ENCODE assay signal across 1 cellular context in genomic region chr19:29805026-29805925, GRCh38.
A peak's percentile ranks its signal among the peaks of the same experiment; 100 is the strongest.
TF ChIP-seq lines count a peak whose summit lies in the region.

No MANE protein-coding gene starts in this region.

TF ChIP-seq in HepG2, 621 proteins besides CTCF, POLR2A, EP300 and RAD21 (continues in another document):
- 0 out of 2 replicates have a peak, but pooled peaks have one; percentile 6 for TF ChIP-seq POGZ (CRISPR knock-in tag; IDR thresholded peaks at IDR 0.05)
- no peak for TF ChIP-seq ATF1 (CRISPR knock-in tag; IDR thresholded peaks at IDR 0.05)
- peak; percentile 31; the same call in 1 of the 2 replicates for TF ChIP-seq CEBPG (CRISPR knock-in tag; IDR thresholded peaks at IDR 0.05)
- no peak for TF ChIP-seq YY1 (IDR thresholded peaks at IDR 0.05; ENCODE audit: insufficient read depth, insufficient replicate concordance, low read depth, low read length)
- TF ChIP-seq, protein P1, sequence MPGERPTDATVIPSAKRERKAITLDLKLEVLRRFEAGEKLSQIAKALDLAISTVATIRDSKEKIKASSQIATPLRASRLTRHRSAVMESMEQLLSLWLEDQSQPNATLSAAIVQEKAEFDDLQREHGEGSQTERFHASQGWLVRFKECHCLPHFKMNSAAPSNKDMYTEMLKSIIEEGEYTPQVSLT (CRISPR knock-in tag; IDR thresholded peaks at IDR 0.05; ENCODE audit: borderline replicate concordance, low read depth) = no peak
- peak; percentile 53; the same call in 1 of the 2 replicates for TF ChIP-seq ZNF644 (CRISPR knock-in tag; IDR thresholded peaks at IDR 0.05; ENCODE audit: low read depth)
- TF ChIP-seq ATF4 (CRISPR knock-in tag; IDR thresholded peaks at IDR 0.05) = peak in 1 of 2 experiments; percentile 65; a peak in 1 of 4 replicates
- TF ChIP-seq HIC2 (CRISPR knock-in tag; IDR thresholded peaks at IDR 0.05; ENCODE audit: low read depth) = peak; percentile 86
- peak; percentile 10; the same call in 1 of the 2 replicates for TF ChIP-seq RXRB (CRISPR knock-in tag; IDR thresholded peaks at IDR 0.05; ENCODE audit: borderline replicate concordance)
- TF ChIP-seq ZNF589 (CRISPR knock-in tag; conservative IDR thresholded peaks at IDR 0.05) = no peak
- 0 out of 2 replicates have a peak, but pooled peaks have one; percentile 11 for TF ChIP-seq IRF2 (CRISPR knock-in tag; IDR thresholded peaks at IDR 0.05)
- TF ChIP-seq ARNTL (CRISPR knock-in tag; IDR thresholded peaks at IDR 0.05) = peak; percentile 80
- peak; percentile 31; the same call in 1 of the 3 replicates for TF ChIP-seq MXI1 (IDR thresholded peaks at IDR 0.05; ENCODE audit: borderline replicate concordance, low read depth, low read length)
- 0 out of 2 replicates have a peak, but pooled peaks have one; percentile 7 for TF ChIP-seq HOMEZ (CRISPR knock-in tag; IDR thresholded peaks at IDR 0.05; ENCODE audit: low read depth)
- peak; percentile 26; the same call in 1 of the 2 replicates for TF ChIP-seq BHLHE40 (IDR thresholded peaks at IDR 0.05; ENCODE audit: low read length)
- 0 out of 2 replicates have a peak, but pooled peaks have one; percentile 8 for TF ChIP-seq MLX (CRISPR knock-in tag; IDR thresholded peaks at IDR 0.05)
- TF ChIP-seq TFE3 (CRISPR knock-in tag; IDR thresholded peaks at IDR 0.05) = no peak
- TF ChIP-seq NR2F1 (CRISPR knock-in tag; IDR thresholded peaks at IDR 0.05) = peak in 1 of 2 experiments; percentile 5; a peak in 2 of 4 replicates
- TF ChIP-seq, protein P2, sequence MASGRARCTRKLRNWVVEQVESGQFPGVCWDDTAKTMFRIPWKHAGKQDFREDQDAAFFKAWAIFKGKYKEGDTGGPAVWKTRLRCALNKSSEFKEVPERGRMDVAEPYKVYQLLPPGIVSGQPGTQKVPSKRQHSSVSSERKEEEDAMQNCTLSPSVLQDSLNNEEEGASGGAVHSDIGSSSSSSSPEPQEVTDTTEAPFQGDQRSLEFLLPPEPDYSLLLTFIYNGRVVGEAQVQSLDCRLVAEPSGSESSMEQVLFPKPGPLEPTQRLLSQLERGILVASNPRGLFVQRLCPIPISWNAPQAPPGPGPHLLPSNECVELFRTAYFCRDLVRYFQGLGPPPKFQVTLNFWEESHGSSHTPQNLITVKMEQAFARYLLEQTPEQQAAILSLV (CRISPR knock-in tag; IDR thresholded peaks at IDR 0.05; ENCODE audit: borderline replicate concordance) = 0 out of 2 replicates have a peak, but pooled peaks have one; percentile 59
- TF ChIP-seq ZNF331 (CRISPR knock-in tag; IDR thresholded peaks at IDR 0.05) = 0 out of 2 replicates have a peak, but pooled peaks have one; percentile 6
- 0 out of 2 replicates have a peak, but pooled peaks have one; percentile 21 for TF ChIP-seq USF2 (IDR thresholded peaks at IDR 0.05; ENCODE audit: low read depth, low read length)
- TF ChIP-seq USF2 (CRISPR knock-in tag; IDR thresholded peaks at IDR 0.05; ENCODE audit: borderline replicate concordance) = no peak
- TF ChIP-seq FOXA1 (IDR thresholded peaks at IDR 0.05) = no peak
- 0 out of 2 replicates have a peak, but pooled peaks have one; percentile 9 for TF ChIP-seq FOXA1 (CRISPR knock-in tag; IDR thresholded peaks at IDR 0.05)
- no peak for TF ChIP-seq HES4 (CRISPR knock-in tag; IDR thresholded peaks at IDR 0.05; ENCODE audit: borderline replicate concordance)
- TF ChIP-seq MEF2D (CRISPR knock-in tag; IDR thresholded peaks at IDR 0.05) = no peak
- no peak for TF ChIP-seq HNF1A (IDR thresholded peaks at IDR 0.05; ENCODE audit: low read depth)
- no peak; the same call in 1 of the 2 replicates for TF ChIP-seq HNF1A (CRISPR knock-in tag; IDR thresholded peaks at IDR 0.05; ENCODE audit: borderline replicate concordance)
- no peak for TF ChIP-seq ZNF746 (CRISPR knock-in tag; IDR thresholded peaks at IDR 0.05)
- TF ChIP-seq ZBTB14 (CRISPR knock-in tag; IDR thresholded peaks at IDR 0.05) = no peak
- TF ChIP-seq, protein P3, sequence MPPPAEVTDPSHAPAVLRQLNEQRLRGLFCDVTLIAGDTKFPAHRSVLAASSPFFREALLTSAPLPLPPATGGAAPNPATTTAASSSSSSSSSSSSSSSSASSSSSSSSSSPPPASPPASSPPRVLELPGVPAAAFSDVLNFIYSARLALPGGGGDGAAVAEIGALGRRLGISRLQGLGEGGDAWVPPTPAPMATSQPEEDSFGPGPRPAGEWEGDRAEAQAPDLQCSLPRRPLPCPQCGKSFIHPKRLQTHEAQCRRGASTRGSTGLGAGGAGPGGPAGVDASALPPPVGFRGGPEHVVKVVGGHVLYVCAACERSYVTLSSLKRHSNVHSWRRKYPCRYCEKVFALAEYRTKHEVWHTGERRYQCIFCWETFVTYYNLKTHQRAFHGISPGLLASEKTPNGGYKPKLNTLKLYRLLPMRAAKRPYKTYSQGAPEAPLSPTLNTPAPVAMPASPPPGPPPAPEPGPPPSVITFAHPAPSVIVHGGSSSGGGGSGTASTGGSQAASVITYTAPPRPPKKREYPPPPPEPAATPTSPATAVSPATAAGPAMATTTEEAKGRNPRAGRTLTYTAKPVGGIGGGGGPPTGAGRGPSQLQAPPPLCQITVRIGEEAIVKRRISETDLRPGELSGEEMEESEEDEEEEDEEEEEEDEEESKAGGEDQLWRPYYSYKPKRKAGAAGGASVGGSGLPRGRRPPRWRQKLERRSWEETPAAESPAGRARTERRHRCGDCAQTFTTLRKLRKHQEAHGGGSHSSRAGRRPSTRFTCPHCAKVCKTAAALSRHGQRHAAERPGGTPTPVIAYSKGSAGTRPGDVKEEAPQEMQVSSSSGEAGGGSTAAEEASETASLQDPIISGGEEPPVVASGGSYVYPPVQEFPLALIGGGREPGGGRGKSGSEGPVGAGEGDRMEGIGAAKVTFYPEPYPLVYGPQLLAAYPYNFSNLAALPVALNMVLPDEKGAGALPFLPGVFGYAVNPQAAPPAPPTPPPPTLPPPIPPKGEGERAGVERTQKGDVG (CRISPR knock-in tag; IDR thresholded peaks at IDR 0.05; ENCODE audit: borderline replicate concordance) = 0 out of 2 replicates have a peak, but pooled peaks have one; percentile 43
- TF ChIP-seq ZNF234 (CRISPR knock-in tag; conservative IDR thresholded peaks at IDR 0.05) = no peak
- TF ChIP-seq TFAP4 (IDR thresholded peaks at IDR 0.05; ENCODE audit: borderline replicate concordance, low read depth) = peak; percentile 10; the same call in 1 of the 2 replicates
